ENCODE assay signal across 8 cellular contexts in the genomic region with DNA sequence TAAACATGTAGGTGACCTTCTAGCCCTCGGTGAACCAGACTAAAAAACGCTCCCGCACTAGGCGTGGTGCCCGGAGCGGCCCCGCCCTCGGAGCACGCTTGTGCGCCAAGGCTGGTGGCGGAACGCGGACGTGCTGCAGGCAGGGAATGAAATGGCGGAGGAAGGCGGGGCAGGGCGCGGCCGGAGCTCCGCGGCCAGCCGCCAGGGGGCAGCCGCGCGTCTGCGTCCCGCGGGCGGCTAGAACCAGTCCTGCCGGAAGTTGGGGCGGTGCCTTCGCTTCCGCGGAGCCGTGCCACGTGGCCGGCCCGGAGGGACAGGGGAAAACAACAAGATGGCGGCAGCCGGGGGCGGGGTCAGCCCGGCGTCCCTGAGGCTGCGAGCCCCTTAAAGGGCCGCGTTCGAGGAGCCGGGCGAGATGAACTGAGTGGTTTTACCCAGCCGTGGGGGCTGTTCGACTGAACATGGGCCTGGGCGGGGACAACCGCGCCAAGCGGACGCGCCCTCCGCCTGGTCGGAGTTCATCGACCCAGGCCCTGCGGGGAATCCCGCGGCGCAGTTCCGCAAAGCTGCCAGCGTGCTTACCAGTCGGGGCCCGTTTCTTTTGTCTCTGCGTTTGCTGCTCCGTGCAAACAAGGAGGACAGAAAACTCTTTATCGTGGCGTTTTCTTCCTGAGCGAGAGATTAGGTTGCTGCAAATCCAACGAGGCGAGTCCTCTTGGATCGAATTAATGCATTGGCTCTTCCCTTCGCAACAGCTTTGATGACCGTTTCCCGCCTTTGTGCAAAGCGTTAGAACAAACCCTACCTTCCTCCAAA.
DNase-seq lines count a peak whose midpoint lies in the region; ATAC-seq and TF ChIP-seq lines count a peak whose summit lies in the region.

No MANE protein-coding gene starts in this region.

- ATAC-seq in GM18508 (IDR thresholded peaks at IDR 0.05; ENCODE audit: insufficient read depth, unreplicated experiment) (peak; percentile 68), HG02981 (IDR thresholded peaks at IDR 0.05; ENCODE audit: unreplicated experiment) (peak; percentile 79)

- H3K4me3 ChIP-seq in astrocyte of the cerebellum (ENCODE audit: low read depth, low read length) (peak overlapping the region; percentile 34), retinal pigment epithelial cell (ENCODE audit: low read length) (peak overlapping the region; percentile 66)

- DNase-seq in NCI-H1930 (lab: John Stamatoyannopoulos, UW), result peak; percentile 87 to 91
- peak; percentile 97 for DNase-seq in T-helper 22 cell (ENCODE audit: low read depth)
- DNase-seq in astrocyte of the cerebellum (ENCODE audit: low read depth), result peak; percentile 90
- DNase-seq in hippocampal formation (lab: John Stamatoyannopoulos, UW), result peak; percentile 93 to 95
- DNase-seq in retinal pigment epithelial cell (ENCODE audit: low read depth), result no peak

- TF ChIP-seq CTCF in 22Rv1 (IDR thresholded peaks at IDR 0.05) (peak; percentile 98), astrocyte of the cerebellum (IDR thresholded peaks at IDR 0.05; ENCODE audit: low read depth, low read length, missing control alignments) (peak; percentile 79), retinal pigment epithelial cell (conservative IDR thresholded peaks at IDR 0.05; ENCODE audit: low read depth, low read length) (peak; percentile 66)

- H3K27ac ChIP-seq in 22Rv1, result peak overlapping the region; percentile 100

- in situ Hi-C loops in astrocyte of the cerebellum (cut with HindIII; ENCODE audit: low sequenced_read_pairs), result no loop called here
